In genomic region chr7:108080094-108080656, GRCh38 we compare ENCODE assay signal across 1 cellular context.
TF ChIP-seq lines count a peak whose summit lies in the region.

No MANE protein-coding gene starts in this region.

TF ChIP-seq in K562, 482 proteins besides CTCF, POLR2A, EP300 and RAD21 (continued from another document and continues in another):
- TF ChIP-seq ZNF561 (CRISPR knock-in tag; conservative IDR thresholded peaks at IDR 0.05) (no peak), CREB1 (IDR thresholded peaks at IDR 0.05) (peak; percentile 56), CREB1 (CRISPR knock-in tag; IDR thresholded peaks at IDR 0.05) (no peak), ZNF253 (CRISPR knock-in tag; conservative IDR thresholded peaks at IDR 0.05) (no peak), E2F5 (CRISPR knock-in tag; IDR thresholded peaks at IDR 0.05) (no peak), MTF1 (CRISPR knock-in tag; IDR thresholded peaks at IDR 0.05; ENCODE audit: borderline replicate concordance) (no peak), TRIM28 (IDR thresholded peaks at IDR 0.05) (0 out of 2 replicates have a peak, but pooled peaks have one; percentile 30), ELF4 (CRISPR knock-in tag; IDR thresholded peaks at IDR 0.05) (no peak), ZKSCAN1 (IDR thresholded peaks at IDR 0.05; ENCODE audit: low read depth, low read length) (no peak), ETV5 (CRISPR knock-in tag; IDR thresholded peaks at IDR 0.05; ENCODE audit: low read depth) (peak; percentile 71; the same call in 1 of the 2 replicates), CCNT2 (IDR thresholded peaks at IDR 0.05; ENCODE audit: borderline replicate concordance, extremely low read depth, insufficient read length, low read depth, low read length) (peak; percentile 76), CTBP1 (IDR thresholded peaks at IDR 0.05; ENCODE audit: borderline replicate concordance) (peak; percentile 63), ZNF354B (CRISPR knock-in tag; IDR thresholded peaks at IDR 0.05) (no peak), POLR3A (IDR thresholded peaks at IDR 0.05; ENCODE audit: borderline replicate concordance, extremely low read depth, insufficient read depth, insufficient read length) (no peak), ZNF512 (tag; IDR thresholded peaks at IDR 0.05) (no peak), SUPT5H (IDR thresholded peaks at IDR 0.05) (no peak), CBFB (CRISPR knock-in tag; IDR thresholded peaks at IDR 0.05) (no peak), ZNF444 (CRISPR knock-in tag; IDR thresholded peaks at IDR 0.05) (no peak), RB1 (IDR thresholded peaks at IDR 0.05; ENCODE audit: low read depth) (no peak), SREBF2 (CRISPR knock-in tag; IDR thresholded peaks at IDR 0.05) (no peak), BRF1 (IDR thresholded peaks at IDR 0.05; ENCODE audit: borderline replicate concordance, extremely low read depth, insufficient read length) (no peak), SMARCE1 (IDR thresholded peaks at IDR 0.05) (peak; percentile 96), BRF2 (IDR thresholded peaks at IDR 0.05; ENCODE audit: borderline replicate concordance, insufficient read depth, insufficient read length) (no peak), ZNF217 (CRISPR knock-in tag; IDR thresholded peaks at IDR 0.05) (no peak), RAD51 (IDR thresholded peaks at IDR 0.05; ENCODE audit: borderline replicate concordance, low read depth) (peak; percentile 16; the same call in 1 of the 2 replicates), ZNF57 (CRISPR knock-in tag; IDR thresholded peaks at IDR 0.05) (no peak), TEAD1 (CRISPR knock-in tag; IDR thresholded peaks at IDR 0.05) (peak; percentile 48 to 54; a peak in 1 of 4 replicates), CAMTA2 (CRISPR knock-in tag; conservative IDR thresholded peaks at IDR 0.05) (no peak), ZEB2 (IDR thresholded peaks at IDR 0.05) (0 out of 2 replicates have a peak, but pooled peaks have one; percentile 40), CBX2 (IDR thresholded peaks at IDR 0.05; ENCODE audit: insufficient read depth, low read length, poor library complexity, severe bottlenecking) (no peak), PRPF4 (IDR thresholded peaks at IDR 0.05; ENCODE audit: insufficient read depth, low read depth, low read length, poor library complexity, severe bottlenecking) (no peak), ZNF431 (CRISPR knock-in tag; IDR thresholded peaks at IDR 0.05) (no peak), MAFF (IDR thresholded peaks at IDR 0.05; ENCODE audit: low read length) (no peak), PATZ1 (CRISPR knock-in tag; IDR thresholded peaks at IDR 0.05; ENCODE audit: borderline replicate concordance) (no peak), ARHGAP35 (IDR thresholded peaks at IDR 0.05; ENCODE audit: partially characterized antibody) (no peak), POLR2AphosphoS2 (IDR thresholded peaks at IDR 0.05; ENCODE audit: low read length) (no peak), TBP (optimal IDR thresholded peaks at IDR 0.05; ENCODE audit: low read depth, low read length) (no peak)
- TF ChIP-seq, protein P1, sequence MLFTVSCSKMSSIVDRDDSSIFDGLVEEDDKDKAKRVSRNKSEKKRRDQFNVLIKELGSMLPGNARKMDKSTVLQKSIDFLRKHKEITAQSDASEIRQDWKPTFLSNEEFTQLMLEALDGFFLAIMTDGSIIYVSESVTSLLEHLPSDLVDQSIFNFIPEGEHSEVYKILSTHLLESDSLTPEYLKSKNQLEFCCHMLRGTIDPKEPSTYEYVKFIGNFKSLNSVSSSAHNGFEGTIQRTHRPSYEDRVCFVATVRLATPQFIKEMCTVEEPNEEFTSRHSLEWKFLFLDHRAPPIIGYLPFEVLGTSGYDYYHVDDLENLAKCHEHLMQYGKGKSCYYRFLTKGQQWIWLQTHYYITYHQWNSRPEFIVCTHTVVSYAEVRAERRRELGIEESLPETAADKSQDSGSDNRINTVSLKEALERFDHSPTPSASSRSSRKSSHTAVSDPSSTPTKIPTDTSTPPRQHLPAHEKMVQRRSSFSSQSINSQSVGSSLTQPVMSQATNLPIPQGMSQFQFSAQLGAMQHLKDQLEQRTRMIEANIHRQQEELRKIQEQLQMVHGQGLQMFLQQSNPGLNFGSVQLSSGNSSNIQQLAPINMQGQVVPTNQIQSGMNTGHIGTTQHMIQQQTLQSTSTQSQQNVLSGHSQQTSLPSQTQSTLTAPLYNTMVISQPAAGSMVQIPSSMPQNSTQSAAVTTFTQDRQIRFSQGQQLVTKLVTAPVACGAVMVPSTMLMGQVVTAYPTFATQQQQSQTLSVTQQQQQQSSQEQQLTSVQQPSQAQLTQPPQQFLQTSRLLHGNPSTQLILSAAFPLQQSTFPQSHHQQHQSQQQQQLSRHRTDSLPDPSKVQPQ (CRISPR knock-in tag; IDR thresholded peaks at IDR 0.05; ENCODE audit: borderline replicate concordance) = no peak
- TF ChIP-seq, protein P2, sequence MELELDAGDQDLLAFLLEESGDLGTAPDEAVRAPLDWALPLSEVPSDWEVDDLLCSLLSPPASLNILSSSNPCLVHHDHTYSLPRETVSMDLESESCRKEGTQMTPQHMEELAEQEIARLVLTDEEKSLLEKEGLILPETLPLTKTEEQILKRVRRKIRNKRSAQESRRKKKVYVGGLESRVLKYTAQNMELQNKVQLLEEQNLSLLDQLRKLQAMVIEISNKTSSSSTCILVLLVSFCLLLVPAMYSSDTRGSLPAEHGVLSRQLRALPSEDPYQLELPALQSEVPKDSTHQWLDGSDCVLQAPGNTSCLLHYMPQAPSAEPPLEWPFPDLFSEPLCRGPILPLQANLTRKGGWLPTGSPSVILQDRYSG (tag; conservative IDR thresholded peaks at IDR 0.05; ENCODE audit: low read depth) = 0 out of 2 replicates have a peak, but pooled peaks have one; percentile 29
- TF ChIP-seq, protein P3, sequence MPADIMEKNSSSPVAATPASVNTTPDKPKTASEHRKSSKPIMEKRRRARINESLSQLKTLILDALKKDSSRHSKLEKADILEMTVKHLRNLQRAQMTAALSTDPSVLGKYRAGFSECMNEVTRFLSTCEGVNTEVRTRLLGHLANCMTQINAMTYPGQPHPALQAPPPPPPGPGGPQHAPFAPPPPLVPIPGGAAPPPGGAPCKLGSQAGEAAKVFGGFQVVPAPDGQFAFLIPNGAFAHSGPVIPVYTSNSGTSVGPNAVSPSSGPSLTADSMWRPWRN (IDR thresholded peaks at IDR 0.05; ENCODE audit: low read depth) = peak; percentile 28; the same call in 1 of the 2 replicates
- TF ChIP-seq, protein P4, sequence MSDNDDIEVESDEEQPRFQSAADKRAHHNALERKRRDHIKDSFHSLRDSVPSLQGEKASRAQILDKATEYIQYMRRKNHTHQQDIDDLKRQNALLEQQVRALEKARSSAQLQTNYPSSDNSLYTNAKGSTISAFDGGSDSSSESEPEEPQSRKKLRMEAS (CRISPR knock-in tag; IDR thresholded peaks at IDR 0.05) = no peak
- TF ChIP-seq, protein P5, sequence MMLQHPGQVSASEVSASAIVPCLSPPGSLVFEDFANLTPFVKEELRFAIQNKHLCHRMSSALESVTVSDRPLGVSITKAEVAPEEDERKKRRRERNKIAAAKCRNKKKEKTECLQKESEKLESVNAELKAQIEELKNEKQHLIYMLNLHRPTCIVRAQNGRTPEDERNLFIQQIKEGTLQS (IDR thresholded peaks at IDR 0.05) = 0 out of 2 replicates have a peak, but pooled peaks have one; percentile 26
- TF ChIP-seq, protein P5 (CRISPR knock-in tag; conservative IDR thresholded peaks at IDR 0.05) = no peak
- TF ChIP-seq, protein P6, sequence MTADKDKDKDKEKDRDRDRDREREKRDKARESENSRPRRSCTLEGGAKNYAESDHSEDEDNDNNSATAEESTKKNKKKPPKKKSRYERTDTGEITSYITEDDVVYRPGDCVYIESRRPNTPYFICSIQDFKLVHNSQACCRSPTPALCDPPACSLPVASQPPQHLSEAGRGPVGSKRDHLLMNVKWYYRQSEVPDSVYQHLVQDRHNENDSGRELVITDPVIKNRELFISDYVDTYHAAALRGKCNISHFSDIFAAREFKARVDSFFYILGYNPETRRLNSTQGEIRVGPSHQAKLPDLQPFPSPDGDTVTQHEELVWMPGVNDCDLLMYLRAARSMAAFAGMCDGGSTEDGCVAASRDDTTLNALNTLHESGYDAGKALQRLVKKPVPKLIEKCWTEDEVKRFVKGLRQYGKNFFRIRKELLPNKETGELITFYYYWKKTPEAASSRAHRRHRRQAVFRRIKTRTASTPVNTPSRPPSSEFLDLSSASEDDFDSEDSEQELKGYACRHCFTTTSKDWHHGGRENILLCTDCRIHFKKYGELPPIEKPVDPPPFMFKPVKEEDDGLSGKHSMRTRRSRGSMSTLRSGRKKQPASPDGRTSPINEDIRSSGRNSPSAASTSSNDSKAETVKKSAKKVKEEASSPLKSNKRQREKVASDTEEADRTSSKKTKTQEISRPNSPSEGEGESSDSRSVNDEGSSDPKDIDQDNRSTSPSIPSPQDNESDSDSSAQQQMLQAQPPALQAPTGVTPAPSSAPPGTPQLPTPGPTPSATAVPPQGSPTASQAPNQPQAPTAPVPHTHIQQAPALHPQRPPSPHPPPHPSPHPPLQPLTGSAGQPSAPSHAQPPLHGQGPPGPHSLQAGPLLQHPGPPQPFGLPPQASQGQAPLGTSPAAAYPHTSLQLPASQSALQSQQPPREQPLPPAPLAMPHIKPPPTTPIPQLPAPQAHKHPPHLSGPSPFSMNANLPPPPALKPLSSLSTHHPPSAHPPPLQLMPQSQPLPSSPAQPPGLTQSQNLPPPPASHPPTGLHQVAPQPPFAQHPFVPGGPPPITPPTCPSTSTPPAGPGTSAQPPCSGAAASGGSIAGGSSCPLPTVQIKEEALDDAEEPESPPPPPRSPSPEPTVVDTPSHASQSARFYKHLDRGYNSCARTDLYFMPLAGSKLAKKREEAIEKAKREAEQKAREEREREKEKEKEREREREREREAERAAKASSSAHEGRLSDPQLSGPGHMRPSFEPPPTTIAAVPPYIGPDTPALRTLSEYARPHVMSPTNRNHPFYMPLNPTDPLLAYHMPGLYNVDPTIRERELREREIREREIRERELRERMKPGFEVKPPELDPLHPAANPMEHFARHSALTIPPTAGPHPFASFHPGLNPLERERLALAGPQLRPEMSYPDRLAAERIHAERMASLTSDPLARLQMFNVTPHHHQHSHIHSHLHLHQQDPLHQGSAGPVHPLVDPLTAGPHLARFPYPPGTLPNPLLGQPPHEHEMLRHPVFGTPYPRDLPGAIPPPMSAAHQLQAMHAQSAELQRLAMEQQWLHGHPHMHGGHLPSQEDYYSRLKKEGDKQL (CRISPR knock-in tag; IDR thresholded peaks at IDR 0.05; ENCODE audit: borderline replicate concordance) = no peak
